In genomic region chr17:50151937-50152547, GRCh38 we compare ENCODE assay signal across 1 cellular context.
A peak's percentile ranks its signal among the peaks of the same experiment; 100 is the strongest.
TF ChIP-seq lines count a peak whose summit lies in the region.

No MANE protein-coding gene starts in this region.

TF ChIP-seq in HepG2, 621 proteins besides CTCF, POLR2A, EP300 and RAD21 (continued from another document and continues in another):
- no peak for TF ChIP-seq PRDM4 (CRISPR knock-in tag; IDR thresholded peaks at IDR 0.05; ENCODE audit: borderline replicate concordance)
- TF ChIP-seq SMYD3 (CRISPR knock-in tag; IDR thresholded peaks at IDR 0.05): no peak
- TF ChIP-seq ZFP82 (CRISPR knock-in tag; IDR thresholded peaks at IDR 0.05; ENCODE audit: borderline replicate concordance): no peak
- TF ChIP-seq ELF1 (CRISPR knock-in tag; IDR thresholded peaks at IDR 0.05): peak; percentile 84
- no peak for TF ChIP-seq ZBTB37 (CRISPR knock-in tag; IDR thresholded peaks at IDR 0.05)
- TF ChIP-seq SIN3A (IDR thresholded peaks at IDR 0.05; ENCODE audit: borderline replicate concordance, low read depth, low read length): no peak; the same call in 1 of the 2 replicates
- TF ChIP-seq CREB1 (IDR thresholded peaks at IDR 0.05): no peak
- TF ChIP-seq CREB1 (CRISPR knock-in tag; IDR thresholded peaks at IDR 0.05): no peak
- 0 out of 2 replicates have a peak, but pooled peaks have one; percentile 19 for TF ChIP-seq ZBTB42 (CRISPR knock-in tag; IDR thresholded peaks at IDR 0.05)
- no peak; the same call in 1 of the 2 replicates for TF ChIP-seq ZNF761 (CRISPR knock-in tag; conservative IDR thresholded peaks at IDR 0.05)
- no peak for TF ChIP-seq KAT2B (IDR thresholded peaks at IDR 0.05; ENCODE audit: borderline replicate concordance, low read depth, low read length)
- TF ChIP-seq SMARCE1 (IDR thresholded peaks at IDR 0.05; ENCODE audit: borderline replicate concordance): no peak
- TF ChIP-seq ZBTB40 (IDR thresholded peaks at IDR 0.05): no peak
- 0 out of 2 replicates have a peak, but pooled peaks have one; percentile 37 for TF ChIP-seq ZBTB40 (CRISPR knock-in tag; IDR thresholded peaks at IDR 0.05)
- no peak for TF ChIP-seq CEBPZ (IDR thresholded peaks at IDR 0.05; ENCODE audit: low read length)
- TF ChIP-seq TCF7 (IDR thresholded peaks at IDR 0.05; ENCODE audit: low read depth): no peak
- no peak for TF ChIP-seq ZNF484 (CRISPR knock-in tag; IDR thresholded peaks at IDR 0.05; ENCODE audit: borderline replicate concordance, low read depth)
- 0 out of 2 replicates have a peak, but pooled peaks have one; percentile 26 for TF ChIP-seq ZNF776 (CRISPR knock-in tag; IDR thresholded peaks at IDR 0.05)
- no peak for TF ChIP-seq LBX2 (CRISPR knock-in tag; IDR thresholded peaks at IDR 0.05; ENCODE audit: borderline replicate concordance)
- TF ChIP-seq NPAS2 (CRISPR knock-in tag; IDR thresholded peaks at IDR 0.05; ENCODE audit: borderline replicate concordance): no peak
- peak; percentile 82; the same call in 1 of the 2 replicates for TF ChIP-seq SPEN (CRISPR knock-in tag; IDR thresholded peaks at IDR 0.05; ENCODE audit: low read depth)
- TF ChIP-seq GFI1 (CRISPR knock-in tag; IDR thresholded peaks at IDR 0.05; ENCODE audit: borderline replicate concordance): no peak
- no peak for TF ChIP-seq ZNF891 (CRISPR knock-in tag; IDR thresholded peaks at IDR 0.05)
- no peak for TF ChIP-seq PTBP1 (IDR thresholded peaks at IDR 0.05; ENCODE audit: low read depth, low read length, poor library complexity, severe bottlenecking)
- TF ChIP-seq POLR2AphosphoS5 (IDR thresholded peaks at IDR 0.05; ENCODE audit: low read depth, low read length): peak; percentile 40; the same call in 1 of the 2 replicates
- no peak for TF ChIP-seq ATF3 (CRISPR knock-in tag; IDR thresholded peaks at IDR 0.05)
- TF ChIP-seq DPF2 (CRISPR knock-in tag; IDR thresholded peaks at IDR 0.05; ENCODE audit: borderline replicate concordance, low read depth): no peak; the same call in 1 of the 2 replicates
- peak; percentile 82; the same call in 1 of the 2 replicates for TF ChIP-seq ZNF501 (CRISPR knock-in tag; IDR thresholded peaks at IDR 0.05)
- no peak for TF ChIP-seq ELK4 (CRISPR knock-in tag; IDR thresholded peaks at IDR 0.05; ENCODE audit: borderline replicate concordance)
- TF ChIP-seq SRSF1 (optimal IDR thresholded peaks at IDR 0.05; ENCODE audit: low read depth, low read length): no peak
- TF ChIP-seq ZNF747 (CRISPR knock-in tag; IDR thresholded peaks at IDR 0.05; ENCODE audit: borderline replicate concordance): peak; percentile 80
- no peak for TF ChIP-seq ZNF75D (CRISPR knock-in tag; IDR thresholded peaks at IDR 0.05; ENCODE audit: borderline replicate concordance)
- no peak for TF ChIP-seq BCLAF1 (IDR thresholded peaks at IDR 0.05)
- TF ChIP-seq NFE2L2 (IDR thresholded peaks at IDR 0.05; ENCODE audit: low read length): no peak
- no peak for TF ChIP-seq ZNF616 (CRISPR knock-in tag; IDR thresholded peaks at IDR 0.05; ENCODE audit: low read depth)
- TF ChIP-seq SALL2 (CRISPR knock-in tag; IDR thresholded peaks at IDR 0.05): no peak; the same call in 1 of the 2 replicates
- TF ChIP-seq ZNF552 (CRISPR knock-in tag; IDR thresholded peaks at IDR 0.05; ENCODE audit: borderline replicate concordance): no peak
- no peak for TF ChIP-seq ZNF337 (CRISPR knock-in tag; IDR thresholded peaks at IDR 0.05; ENCODE audit: borderline replicate concordance, low read depth)
- peak; percentile 69 for TF ChIP-seq PHF20 (CRISPR knock-in tag; IDR thresholded peaks at IDR 0.05)
